Comparison of ENCODE assay signal across 14 cellular contexts in genomic region chr1:230754831-230755230, GRCh38. TPM values are rescaled to one million over a fixed set of nuclear protein-coding genes. Genes with fewer than 3 reads are reported as not detected.
DNase-seq lines count a peak whose midpoint lies in the region; ATAC-seq and TF ChIP-seq lines count a peak whose summit lies in the region.
"Had no signal": no experiment of that assay in that cellular context is flagged by ENCODE, and none has a peak within 500 bp of the region (broad histone marks: within the 10 kb centered on the region; RNA-seq: fewer than 3 reads in every experiment).

No MANE protein-coding gene starts in this region.

- no peak for ATAC-seq in HG03095 (IDR thresholded peaks at IDR 0.05; ENCODE audit: unreplicated experiment)

- H3K9me3 Mint-ChIP-seq in endothelial cell (ENCODE audit: unreplicated experiment) = no peaks in the 10 kb centered on the region
- H3K9me3 Mint-ChIP-seq: neural crest cell had no signal

- in situ Hi-C loops in Caki2 (cut with HindIII; ENCODE audit: low pct_unique_long_range_greater_than_20kb, low sequenced_read_pairs) = no loop called here

- DNase-seq in Caki2 (ENCODE audit: low read depth) (peak; percentile 64), OCI-M1 (lab: John Stamatoyannopoulos, UW) (peak; percentile 44), fibroblast of the aortic adventitia (ENCODE audit: low read depth) (peak; percentile 62), myocyte (ENCODE audit: low read depth) (peak; percentile 97), endothelial cell (ENCODE audit: low spot score) (no peak), GF-D8 (lab: John Stamatoyannopoulos, UW) (no peak), islet precursor cell (no peak)
- DNase-seq: CD4-positive, CD25-positive, alpha-beta regulatory T cell; NCI-H1417; T-helper 2 cell had no signal

- no peak overlapping the region for H3K27ac Mint-ChIP-seq in endothelial cell (ENCODE audit: unreplicated experiment)
- H3K27ac Mint-ChIP-seq: activated naive CD8-positive, alpha-beta T cell; CD4-positive, CD25-positive, alpha-beta regulatory T cell had no signal

- peaks cover 6% of the 10 kb centered on the region for H3K4me1 Mint-ChIP-seq in endothelial cell (ENCODE audit: unreplicated experiment)

- no peaks in the 10 kb centered on the region for H3K36me3 Mint-ChIP-seq in endothelial cell (ENCODE audit: low read depth, unreplicated experiment)
- H3K36me3 Mint-ChIP-seq: activated naive CD8-positive, alpha-beta T cell; CD4-positive, CD25-positive, alpha-beta regulatory T cell had no signal

- TF ChIP-seq CTCF in fibroblast of the aortic adventitia (IDR thresholded peaks at IDR 0.05; ENCODE audit: insufficient read depth, low read length) (no peak), endothelial cell (IDR thresholded peaks at IDR 0.05; ENCODE audit: unreplicated experiment) (no peak)

- H3K4me3 ChIP-seq in fibroblast of the aortic adventitia (ENCODE audit: low read depth, low read length) = no peak overlapping the region

- no peak overlapping the region for H3K4me3 Mint-ChIP-seq in endothelial cell (ENCODE audit: unreplicated experiment)
- H3K4me3 Mint-ChIP-seq: activated naive CD8-positive, alpha-beta T cell; neural crest cell had no signal

- H3K27me3 Mint-ChIP-seq in endothelial cell (ENCODE audit: unreplicated experiment) = peaks cover 12% of the 10 kb centered on the region
- H3K27me3 Mint-ChIP-seq: CD4-positive, CD25-positive, alpha-beta regulatory T cell had no signal

RNA-seq across cellular contexts. Expression of gene CAPN9, which starts 7.6 kb away (rescaled TPM):
- total RNA-seq in Caki2 (2014; rRNA removed; shearing (Covaris generic); ENCODE audit: low replicate concordance) = not detected in 2 replicates
- not detected in 2 replicates for total RNA-seq in fibroblast of the aortic adventitia (ENCODE audit: low replicate concordance)
- 0.05 TPM in 1 of 2 replicates, not detected in the other for total RNA-seq in myocyte
- 0.24 TPM for polyA plus RNA-seq in myocyte (2012)
- total RNA-seq in endothelial cell (ENCODE audit: unreplicated experiment) = not detected
- total RNA-seq: CD4-positive, CD25-positive, alpha-beta regulatory T cell; temporal lobe had no signal
- polyA plus RNA-seq: CD4-positive, CD25-positive, alpha-beta regulatory T cell had no signal

RNA-seq across cellular contexts. Expression of gene AGT, which starts 40.9 kb away (rescaled TPM):
- total RNA-seq in Caki2 (2014; rRNA removed; shearing (Covaris generic); ENCODE audit: low replicate concordance) = not detected in 2 replicates
- total RNA-seq in fibroblast of the aortic adventitia (ENCODE audit: low replicate concordance) (1.1 and 8.4 TPM in 2 replicates), myocyte (31.7 and 36.5 TPM in 2 replicates), endothelial cell (ENCODE audit: unreplicated experiment) (not detected)
- polyA plus RNA-seq in myocyte (2012) = 19.9 TPM
- total RNA-seq: CD4-positive, CD25-positive, alpha-beta regulatory T cell had no signal
- polyA plus RNA-seq: CD4-positive, CD25-positive, alpha-beta regulatory T cell had no signal

Comparison
In these comparisons a context has a peak if more than half of its experiments do, and no peak if none do; other contexts are left out.
1. DNase-seq: peak in Caki2 (single experiment), OCI-M1 (single experiment), fibroblast of the aortic adventitia (single experiment) and myocyte (single experiment); none in endothelial cell (single experiment), GF-D8 (single experiment) and islet precursor cell (single experiment).